ENCODE assay signal across 9 cellular contexts in genomic region chr10:132544744-132545658, GRCh38. TPM values are rescaled to one million over a fixed set of nuclear protein-coding genes. Genes with fewer than 3 reads are reported as not detected.
A peak's percentile ranks its signal among the peaks of the same experiment; 100 is the strongest.
DNase-seq lines count a peak whose midpoint lies in the region; ATAC-seq lines count a peak whose summit lies in the region.
"Had no signal": no experiment of that assay in that cellular context is flagged by ENCODE, and none has a peak within 500 bp of the region (broad histone marks: within the 10 kb centered on the region; RNA-seq: fewer than 3 reads in every experiment).

No MANE protein-coding gene starts in this region.

- no peak for ATAC-seq in activated CD4-positive, CD25-positive, alpha-beta regulatory T cell treated with anti-CD3 and anti-CD28 coated beads, Interleukin-2, amount 50 U/mL, for 24 hours
- ATAC-seq in T-helper 17 cell (peak; percentile 55), HG03139 (IDR thresholded peaks at IDR 0.05; ENCODE audit: unreplicated experiment) (no peak), HG02759 (IDR thresholded peaks at IDR 0.05; ENCODE audit: unreplicated experiment) (no peak), GM21737 (IDR thresholded peaks at IDR 0.05; ENCODE audit: unreplicated experiment) (no peak)
- ATAC-seq in stimulated activated memory B cell treated with anti-CD40 and anti-IgM and Interleukin-4, amounts not matched to agents 10 μg/mL and 1 μg/mL and 100 μg/mL, for 72 hours = peak; percentile 45
- ATAC-seq: A549 had no signal

- H3K4me3 Mint-ChIP-seq in T-helper 17 cell = peak overlapping the region; percentile 92
- peak overlapping the region; percentile 72 for H3K4me3 Mint-ChIP-seq in stimulated activated memory B cell treated with anti-CD40 and anti-IgM and Interleukin-4, amounts not matched to agents 10 μg/mL and 1 μg/mL and 100 μg/mL, for 72 hours

- H3K4me1 Mint-ChIP-seq in T-helper 17 cell = peaks cover 47% of the 10 kb centered on the region
- peaks cover 97% of the 10 kb centered on the region for H3K4me1 Mint-ChIP-seq in stimulated activated memory B cell treated with anti-CD40 and anti-IgM and Interleukin-4, amounts not matched to agents 10 μg/mL and 1 μg/mL and 100 μg/mL, for 72 hours

- DNase-seq in activated CD4-positive, CD25-positive, alpha-beta regulatory T cell treated with anti-CD3 and anti-CD28 coated beads, Interleukin-2, amount 50 U/mL, for 72 hours = peak; percentile 17
- no peak for DNase-seq in T-helper 17 cell
- peak; percentile 76 for DNase-seq in cardiac septum (ENCODE audit: low spot score)

- H3K27me3 Mint-ChIP-seq in T-helper 17 cell = no peaks in the 10 kb centered on the region
- no peaks in the 10 kb centered on the region for H3K27me3 Mint-ChIP-seq in stimulated activated memory B cell treated with anti-CD40 and anti-IgM and Interleukin-4, amounts not matched to agents 10 μg/mL and 1 μg/mL and 100 μg/mL, for 72 hours

- H3K27ac Mint-ChIP-seq in T-helper 17 cell = peak overlapping the region; percentile 87
- H3K27ac Mint-ChIP-seq in stimulated activated memory B cell treated with anti-CD40 and anti-IgM and Interleukin-4, amounts not matched to agents 10 μg/mL and 1 μg/mL and 100 μg/mL, for 72 hours = peak overlapping the region; percentile 69

- H3K36me3 Mint-ChIP-seq in T-helper 17 cell (ENCODE audit: low read depth) = peaks cover 2% of the 10 kb centered on the region
- H3K36me3 Mint-ChIP-seq in stimulated activated memory B cell treated with anti-CD40 and anti-IgM and Interleukin-4, amounts not matched to agents 10 μg/mL and 1 μg/mL and 100 μg/mL, for 72 hours = peaks cover 5% of the 10 kb centered on the region

- H3K9me3 Mint-ChIP-seq in stimulated activated memory B cell treated with anti-CD40 and anti-IgM and Interleukin-4, amounts not matched to agents 10 μg/mL and 1 μg/mL and 100 μg/mL, for 72 hours = no peaks in the 10 kb centered on the region

- no peaks in the 10 kb centered on the region for H3K9me3 ChIP-seq in T-helper 17 cell (ENCODE audit: control insufficient read depth, low read length, poor library complexity, severe bottlenecking)
- H3K9me3 ChIP-seq: A549 had no signal

- intact Hi-C loops in cardiac septum (cut with DNase I) = no loop called here

RNA-seq across cellular contexts. Expression of gene INPP5A, which starts 7.4 kb away (rescaled TPM):
- total RNA-seq in T-helper 17 cell (10 to 100 TPM; 17.6 to 24.7 TPM), cardiac septum (121 TPM)

Comparison
In these comparisons a context has a peak if more than half of its experiments do, and no peak if none do; other contexts are left out.
1. DNase-seq: peak in activated CD4-positive, CD25-positive, alpha-beta regulatory T cell treated with anti-CD3 and anti-CD28 coated beads, Interleukin-2, amount 50 U/mL, for 72 hours (single experiment) and cardiac septum (single experiment); none in T-helper 17 cell (0 of 3).
2. ATAC-seq: peak in T-helper 17 cell (single experiment) and stimulated activated memory B cell treated with anti-CD40 and anti-IgM and Interleukin-4, amounts not matched to agents 10 μg/mL and 1 μg/mL and 100 μg/mL, for 72 hours (single experiment); none in activated CD4-positive, CD25-positive, alpha-beta regulatory T cell treated with anti-CD3 and anti-CD28 coated beads, Interleukin-2, amount 50 U/mL, for 24 hours (0 of 2), HG03139 (single experiment), HG02759 (single experiment) and GM21737 (single experiment).